Comparison of ENCODE assay signal across 17 cellular contexts in the genomic region with DNA sequence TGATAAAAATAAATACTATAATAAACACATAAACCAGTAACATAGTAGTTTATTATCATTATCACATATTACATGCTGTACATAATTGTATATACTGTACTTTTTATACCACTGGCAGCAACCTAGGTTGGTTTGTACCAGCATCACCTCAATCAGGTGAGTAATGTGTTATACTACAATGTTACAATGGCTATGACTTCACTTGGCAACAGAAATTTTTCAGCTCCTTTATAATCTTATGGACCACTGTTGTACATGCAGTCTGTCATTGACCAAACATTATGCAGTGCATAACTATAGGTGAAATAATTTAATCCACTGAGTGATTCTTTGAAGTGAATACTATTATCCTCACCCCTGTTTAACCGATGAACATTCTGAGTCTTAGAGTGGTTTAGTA. TPM values are rescaled to one million over a fixed set of nuclear protein-coding genes. Genes with fewer than 3 reads are reported as not detected.
DNase-seq lines count a peak whose midpoint lies in the region; ATAC-seq, FAIRE-seq and TF ChIP-seq lines count a peak whose summit lies in the region.
"Had no signal": no experiment of that assay in that cellular context is flagged by ENCODE, and none has a peak within 500 bp of the region (broad histone marks: within the 10 kb centered on the region; RNA-seq: fewer than 3 reads in every experiment).

No MANE protein-coding gene starts in this region.

- H3K18ac ChIP-seq in mesenchymal stem cell (ENCODE audit: low read depth in 1 of 2, low read length in 2 of 2) = no peak overlapping the region

- intact Hi-C loops in left lung (cut with DNase I) (no loop called here), kidney (cut with DNase I) (no loop called here), psoas muscle (cut with DNase I) (loop anchor here in 1 of 2 donors (10.0 kb wide), 1 partner anchor 1572 kb away; no protein-coding TSS in a partner anchor)

- H3K9me3 ChIP-seq in mesenchymal stem cell (ENCODE audit: control insufficient read depth, low read length) (no peaks in the 10 kb centered on the region), left lung (no peaks in the 10 kb centered on the region), kidney (ENCODE audit: control insufficient read depth in 1 of 2, low read length in 2 of 2) (no peaks in the 10 kb centered on the region), psoas muscle (no peaks in the 10 kb centered on the region)
- H3K9me3 ChIP-seq: BLaER1, HAP-1 had no signal

- TF ChIP-seq CTCF in D721Med (IDR thresholded peaks at IDR 0.05; ENCODE audit: insufficient read depth, missing control alignments) (no peak), epithelial cell of esophagus (IDR thresholded peaks at IDR 0.05; ENCODE audit: insufficient read depth, low read depth, low read length, missing control alignments) (no peak), left lung (IDR thresholded peaks at IDR 0.05) (no peak), kidney (IDR thresholded peaks at IDR 0.05; ENCODE audit: borderline replicate concordance, extremely low read depth, insufficient read depth) (no peak), psoas muscle (IDR thresholded peaks at IDR 0.05) (no peak)

- FAIRE-seq in D721Med (lab: Jason Lieb, UNC) = peak; percentile 29
- FAIRE-seq in kidney (lab: Jason Lieb, UNC) = no peak
- FAIRE-seq: GM12878 had no signal

- H4K8ac ChIP-seq in mesenchymal stem cell (ENCODE audit: low read length) = no peak overlapping the region

- H2AFZ ChIP-seq in mesenchymal stem cell (ENCODE audit: low read depth, low read length) = no peak overlapping the region
- H2AFZ ChIP-seq: GM23248 had no signal

- H3K4me2 ChIP-seq in mesenchymal stem cell (ENCODE audit: low read length, poor library complexity, severe bottlenecking) = no peak overlapping the region
- H3K4me2 ChIP-seq: BLaER1 had no signal

- H2BK5ac ChIP-seq in mesenchymal stem cell (ENCODE audit: low read depth, low read length, poor library complexity, severe bottlenecking) = peak overlapping the region; percentile 66

- no peak overlapping the region for H2BK15ac ChIP-seq in mesenchymal stem cell (ENCODE audit: low read depth, poor library complexity, severe bottlenecking)

- H2AK5ac ChIP-seq in mesenchymal stem cell (ENCODE audit: low read length, severe bottlenecking) = no peak overlapping the region

- no peaks in the 10 kb centered on the region for H3K27me3 ChIP-seq in mesenchymal stem cell (ENCODE audit: control insufficient read depth in 1 of 2, insufficient read depth in 1 of 2, low read length in 2 of 2)
- no peaks in the 10 kb centered on the region for H3K27me3 ChIP-seq in left lung
- H3K27me3 ChIP-seq in psoas muscle (ENCODE audit: insufficient read depth in 3 of 3, low read length in 2 of 3) = no peaks in the 10 kb centered on the region
- H3K27me3 ChIP-seq: BLaER1 had no signal

- no peak overlapping the region for H3K4me3 ChIP-seq in epithelial cell of esophagus (ENCODE audit: low read length)
- H3K4me3 ChIP-seq in mesenchymal stem cell (ENCODE audit: insufficient read depth in 1 of 2, low read depth in 1 of 2, low read length in 2 of 2) = no peak overlapping the region
- H3K4me3 ChIP-seq in left lung = no peak overlapping the region
- H3K4me3 ChIP-seq in kidney (ENCODE audit: low read length in 2 of 2) = no peak overlapping the region
- no peak overlapping the region for H3K4me3 ChIP-seq in psoas muscle
- H3K4me3 ChIP-seq: BLaER1, GM12878, GM23248, HAP-1 had no signal

- H3K14ac ChIP-seq in mesenchymal stem cell (ENCODE audit: low read length in 2 of 2) = no peak overlapping the region

- H3K9ac ChIP-seq in mesenchymal stem cell (ENCODE audit: low read length) (no peak overlapping the region), kidney (ENCODE audit: low read length in 2 of 2) (no peak overlapping the region)
- H3K9ac ChIP-seq: BLaER1, GM23248 had no signal

- H3K36me3 ChIP-seq in mesenchymal stem cell (ENCODE audit: control insufficient read depth in 1 of 2, insufficient read depth in 2 of 2, low read depth in 1 of 2, low read length in 2 of 2) = no peaks in the 10 kb centered on the region
- no peaks in the 10 kb centered on the region for H3K36me3 ChIP-seq in left lung
- no peaks in the 10 kb centered on the region for H3K36me3 ChIP-seq in kidney (ENCODE audit: control insufficient read depth in 1 of 2, insufficient read depth in 2 of 2, low read length in 2 of 2)
- no peaks in the 10 kb centered on the region for H3K36me3 ChIP-seq in psoas muscle (ENCODE audit: insufficient read depth in 1 of 2, low read depth in 1 of 2)
- H3K36me3 ChIP-seq: BLaER1, HAP-1 had no signal

- H3K4me1 ChIP-seq in mesenchymal stem cell (ENCODE audit: control insufficient read depth, insufficient read depth, low read depth, low read length) (no peaks in the 10 kb centered on the region), left lung (no peaks in the 10 kb centered on the region), kidney (ENCODE audit: control insufficient read depth in 1 of 2, insufficient read depth in 1 of 2, low read depth in 1 of 2, low read length in 2 of 2) (peaks cover 0 to 3% of the 10 kb centered on the region in 2 donors), psoas muscle (no peaks in the 10 kb centered on the region)
- H3K4me1 ChIP-seq: BLaER1, HAP-1 had no signal

- H3K23ac ChIP-seq in mesenchymal stem cell (ENCODE audit: low read length in 2 of 2) = no peak overlapping the region

- no CpG with 5 or more reads among the region's 1 CpG for WGBS in mesenchymal stem cell
- 91 to 97% (median 92%) methylated on average over 1 of the region's 1 CpG for WGBS in psoas muscle, 3 donors

- DNase-seq in D721Med (ENCODE audit: insufficient read length, low spot score) (no peak), NCI-H226 (peak; percentile 24), epithelial cell of esophagus (ENCODE audit: low read depth) (peak; percentile 33), mesenchymal stem cell (no peak), left lung (no peak), kidney (no peak), psoas muscle (no peak)
- DNase-seq: 8988T; Calu3; CD8-positive, alpha-beta T cell; DMS 273 treated with DMSO at 0.1 percent for 48 hours; DND-41; EL; GM23248 had no signal

- H3K27ac ChIP-seq in mesenchymal stem cell (ENCODE audit: low read length, poor library complexity, severe bottlenecking) = no peak overlapping the region
- no peak overlapping the region for H3K27ac ChIP-seq in left lung
- H3K27ac ChIP-seq in kidney (ENCODE audit: low read depth in 2 of 2, low read length in 2 of 2) = no peak overlapping the region
- H3K27ac ChIP-seq in psoas muscle = no peak overlapping the region
- H3K27ac ChIP-seq: BLaER1, GM23248 had no signal

- H4K91ac ChIP-seq in mesenchymal stem cell (ENCODE audit: low read length) = no peak overlapping the region

- H2BK120ac ChIP-seq in mesenchymal stem cell (ENCODE audit: low read depth, low read length) = no peak overlapping the region

- H3K4ac ChIP-seq in mesenchymal stem cell (ENCODE audit: low read depth in 1 of 2, low read length in 2 of 2) = no peak overlapping the region

- H2BK12ac ChIP-seq in mesenchymal stem cell (ENCODE audit: low read length in 2 of 2) = no peak overlapping the region

- ATAC-seq in left lung = no peak
- ATAC-seq in psoas muscle = no peak
- ATAC-seq: CD8-positive, alpha-beta T cell; GM12878 had no signal

- H3K79me1 ChIP-seq in mesenchymal stem cell (replicated peaks; ENCODE audit: low read length, poor library complexity, severe bottlenecking) = no peaks in the 10 kb centered on the region

RNA-seq across cellular contexts. Expression of a gene that starts 44.5 kb away (rescaled TPM):
- 37.8 TPM for polyA plus RNA-seq in mesenchymal stem cell (2013, experiment 1 of 2)
- 39.2 TPM for polyA plus RNA-seq in mesenchymal stem cell (2013, experiment 2 of 2)
- total RNA-seq in left lung = 1 to 10 TPM in 1 of 2 donors, under 1 TPM in 1; 0.73 to 1.3 TPM
- total RNA-seq in kidney = 1.3 TPM
- polyA plus RNA-seq in kidney (ENCODE audit: insufficient read depth, low read depth, low replicate concordance) = 0.58 TPM
- under 1 TPM; 0.08 to 0.28 (median 0.16) TPM for total RNA-seq in psoas muscle
- polyA plus RNA-seq in psoas muscle = under 1 TPM; 0.04 to 0.26 (median 0.09) TPM

Comparison
In these comparisons a context has a peak if more than half of its experiments do, and no peak if none do; other contexts are left out.
1. DNase-seq: peak in NCI-H226 (single experiment) and epithelial cell of esophagus (single experiment); none in D721Med (single experiment), mesenchymal stem cell (single experiment), left lung (0 of 2), kidney (single experiment) and psoas muscle (0 of 2).